17 cellular contexts compared by ENCODE assay signal in the genomic region with DNA sequence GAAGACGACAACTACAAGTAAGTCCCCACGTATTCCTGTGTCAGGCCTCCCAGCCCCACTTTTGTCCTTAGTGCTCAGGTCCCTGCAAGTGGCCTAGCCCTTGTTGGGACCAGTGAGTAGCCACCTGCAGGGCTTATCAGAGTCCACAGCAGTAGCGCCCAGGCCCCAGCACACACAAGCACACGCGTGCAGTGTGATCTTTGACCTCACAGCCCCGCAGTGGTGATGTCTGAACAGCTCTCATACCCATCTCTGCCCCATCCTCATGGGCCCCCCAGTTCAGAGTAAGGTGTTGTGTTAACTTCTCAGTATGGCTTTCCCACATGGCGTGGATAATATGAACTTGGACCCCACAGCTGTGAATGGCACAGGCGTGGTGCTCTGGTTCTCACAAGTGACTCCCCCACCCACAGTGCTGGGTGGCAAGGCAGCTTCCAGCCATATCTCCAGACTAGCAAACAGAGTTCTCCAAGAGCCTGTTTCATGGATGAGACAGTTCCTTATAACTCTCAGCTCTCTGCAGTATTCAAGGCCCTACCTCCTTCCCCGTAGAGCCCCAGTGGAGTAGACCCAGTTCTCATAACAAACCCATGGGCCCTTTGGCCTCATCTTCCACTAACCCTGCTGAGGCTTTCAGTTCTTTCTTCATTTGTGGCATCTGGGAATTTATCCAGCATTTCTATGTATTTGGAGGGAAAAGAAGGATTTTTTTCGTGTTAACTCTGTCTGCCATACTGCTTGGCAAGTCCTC. TPM values are rescaled to one million over a fixed set of nuclear protein-coding genes. Genes with fewer than 3 reads are reported as not detected.
DNase-seq lines count a peak whose midpoint lies in the region; ATAC-seq, FAIRE-seq and TF ChIP-seq lines count a peak whose summit lies in the region.
"Had no signal": no experiment of that assay in that cellular context is flagged by ENCODE, and none has a peak within 500 bp of the region (broad histone marks: within the 10 kb centered on the region; RNA-seq: fewer than 3 reads in every experiment).

No MANE protein-coding gene starts in this region.

- no peak overlapping the region for H2AK5ac ChIP-seq in mesenchymal stem cell (ENCODE audit: low read length, severe bottlenecking)

- RAD21 ChIA-PET in GM12878 (lab: Charles Lee; ENCODE audit: unreplicated experiment), result interaction anchor here (1.2 to 16.8 kb wide), 17 partner anchors 10 to 229 kb away, joined by 3 to 515 read pairs (median 12); no protein-coding TSS in a partner anchor

- H3K4me3 Mint-ChIP-seq in activated T-helper 1 cell treated with anti-CD3 and anti-CD28 coated beads, Interleukin-12 subunit alpha, Interleukin-12 subunit beta, Interleukin-2, Interleukin-4 antibody, amounts not matched to agents 30 ng/mL and 10 ng/mL and 1 ng/mL, durations not matched to agents 14 hours and 24 hours and 36 hours, result no peak overlapping the region

- H2BK12ac ChIP-seq in mesenchymal stem cell (ENCODE audit: low read length in 2 of 2), result no peak overlapping the region

- H4K8ac ChIP-seq in mesenchymal stem cell (ENCODE audit: low read length), result no peak overlapping the region

- in situ Hi-C loops in GM12878 (cut with MboI), result no loop called here

- H3K27me3 ChIP-seq in GM12878 (replicated peaks in 1 of 2; ENCODE audit: control insufficient read depth in 2 of 2, insufficient read depth in 2 of 2, low read length in 1 of 2), result no peaks in the 10 kb centered on the region
- no peaks in the 10 kb centered on the region for H3K27me3 ChIP-seq in mesenchymal stem cell (ENCODE audit: control insufficient read depth in 1 of 2, insufficient read depth in 1 of 2, low read length in 2 of 2)
- no peaks in the 10 kb centered on the region for H3K27me3 ChIP-seq in subcutaneous abdominal adipose tissue (ENCODE audit: control insufficient read depth in 5 of 5, insufficient read depth in 4 of 5, low read length in 5 of 5)
- H3K27me3 ChIP-seq: BE2C had no signal

- no peak overlapping the region for H3K23ac ChIP-seq in mesenchymal stem cell (ENCODE audit: low read length in 2 of 2)

- peaks cover 20% of the 10 kb centered on the region for H3K4me1 ChIP-seq in GM12878 (ENCODE audit: control insufficient read depth, insufficient read depth, low read length)
- peaks cover 11% of the 10 kb centered on the region for H3K4me1 ChIP-seq in mesenchymal stem cell (ENCODE audit: control insufficient read depth, insufficient read depth, low read depth, low read length)
- peaks cover 4 to 29% (median 20%) of the 10 kb centered on the region in 5 donors for H3K4me1 ChIP-seq in subcutaneous abdominal adipose tissue (ENCODE audit: control insufficient read depth in 5 of 5, insufficient read depth in 5 of 5, low read length in 5 of 5)

- no peak for TF ChIP-seq POLR2A in GM12878 (IDR thresholded peaks at IDR 0.05; ENCODE audit: low read depth, low read length)

- H3K14ac ChIP-seq in mesenchymal stem cell (ENCODE audit: low read length in 2 of 2), result no peak overlapping the region

- H3K36me3 Mint-ChIP-seq in activated T-helper 1 cell treated with anti-CD3 and anti-CD28 coated beads, Interleukin-12 subunit alpha, Interleukin-12 subunit beta, Interleukin-2, Interleukin-4 antibody, amounts not matched to agents 30 ng/mL and 10 ng/mL and 1 ng/mL, durations not matched to agents 14 hours and 24 hours and 36 hours (ENCODE audit: low read depth), result no peaks in the 10 kb centered on the region

- 93% methylated on average over 10 of the region's 10 CpGs for WGBS in GM12878 (ENCODE audit: insufficient coverage, insufficient replicate concordance, low lambda C conversion rate, missing lambda C conversion rate)
- 93% methylated on average over 10 of the region's 10 CpGs for WGBS in mesenchymal stem cell

- ATAC-seq in GM12878 (no peak), GM21576 (IDR thresholded peaks at IDR 0.05; ENCODE audit: unreplicated experiment) (no peak)
- ATAC-seq: Panc1 had no signal

- no peak overlapping the region for H2BK5ac ChIP-seq in mesenchymal stem cell (ENCODE audit: low read depth, low read length, poor library complexity, severe bottlenecking)

- FAIRE-seq in GM12878 (lab: Jason Lieb, UNC), result no peak

- SMC1A ChIA-PET in GM12878 (lab: Charles Lee; ENCODE audit: uncharacterized antibody, unreplicated experiment), result interaction anchor here (0.6 to 28.4 kb wide), 16 partner anchors 8 to 227 kb away, joined by 3 to 812 read pairs (median 20); no protein-coding TSS in a partner anchor

- DNase-seq in NCI-H446 treated with DMSO at 0.1 percent for 48 hours (lab: John Stamatoyannopoulos, UW), result peak; percentile 58
- no peak for DNase-seq in GM12878 (ENCODE audit: low read depth, low spot score)
- DNase-seq in mesenchymal stem cell, result no peak
- no peak for DNase-seq in NCI-H1105 (lab: John Stamatoyannopoulos, UW)
- no peak for DNase-seq in NCI-H1436 (lab: John Stamatoyannopoulos, UW)
- DNase-seq in activated T-helper 1 cell treated with anti-CD3 and anti-CD28 coated beads, Interleukin-12 subunit alpha, Interleukin-12 subunit beta, Interleukin-2, Interleukin-4 antibody, amounts not matched to agents 30 ng/mL and 10 ng/mL and 1 ng/mL, durations not matched to agents 14 hours and 24 hours and 36 hours (ENCODE audit: low spot score), result no peak
- DNase-seq: BE2C, EL, Karpas-422, MM.1S, NCI-H1105 treated with DMSO at 0.1 percent for 48 hours, NCI-H187 treated with DMSO at 0.1 percent for 48 hours, NCI-H774, Right ventricle myocardium superior had no signal

- no peak overlapping the region for H2BK15ac ChIP-seq in mesenchymal stem cell (ENCODE audit: low read depth, poor library complexity, severe bottlenecking)

- no peaks in the 10 kb centered on the region for H3K79me1 ChIP-seq in mesenchymal stem cell (replicated peaks; ENCODE audit: low read length, poor library complexity, severe bottlenecking)

- no peak overlapping the region for H3K18ac ChIP-seq in mesenchymal stem cell (ENCODE audit: low read depth in 1 of 2, low read length in 2 of 2)

- peaks cover 7% of the 10 kb centered on the region for H3K4me1 Mint-ChIP-seq in activated T-helper 1 cell treated with anti-CD3 and anti-CD28 coated beads, Interleukin-12 subunit alpha, Interleukin-12 subunit beta, Interleukin-2, Interleukin-4 antibody, amounts not matched to agents 30 ng/mL and 10 ng/mL and 1 ng/mL, durations not matched to agents 14 hours and 24 hours and 36 hours (ENCODE audit: low read depth)

- H3K79me2 ChIP-seq in GM12878 (ENCODE audit: control insufficient read depth, insufficient read depth, low read length), result no peaks in the 10 kb centered on the region

- H4K20me1 ChIP-seq in GM12878 (ENCODE audit: control insufficient read depth, insufficient read depth), result no peaks in the 10 kb centered on the region

- H3K9ac ChIP-seq in GM12878 (ENCODE audit: control insufficient read depth, insufficient read depth, low read length), result no peak overlapping the region
- H3K9ac ChIP-seq in mesenchymal stem cell (ENCODE audit: low read length), result no peak overlapping the region
- H3K9ac ChIP-seq in subcutaneous abdominal adipose tissue (ENCODE audit: low read length in 5 of 5), result peak overlapping the region in 1 of 5 donors; percentile 19

- H3K27me3 Mint-ChIP-seq in activated T-helper 1 cell treated with anti-CD3 and anti-CD28 coated beads, Interleukin-12 subunit alpha, Interleukin-12 subunit beta, Interleukin-2, Interleukin-4 antibody, amounts not matched to agents 30 ng/mL and 10 ng/mL and 1 ng/mL, durations not matched to agents 14 hours and 24 hours and 36 hours (ENCODE audit: insufficient read depth), result peaks cover 11% of the 10 kb centered on the region

- H3K4me3 ChIP-seq in GM12878 (no peak overlapping the region), mesenchymal stem cell (ENCODE audit: insufficient read depth in 1 of 2, low read depth in 1 of 2, low read length in 2 of 2) (no peak overlapping the region), subcutaneous abdominal adipose tissue (ENCODE audit: low read depth in 1 of 5, low read length in 5 of 5) (peak overlapping the region in 1 of 5 donors; percentile 2)

- no peak for TF ChIP-seq RAD21 in GM12878 (IDR thresholded peaks at IDR 0.05; ENCODE audit: insufficient read depth, low read depth, low read length)

- no peak overlapping the region for H3K27ac Mint-ChIP-seq in activated T-helper 1 cell treated with anti-CD3 and anti-CD28 coated beads, Interleukin-12 subunit alpha, Interleukin-12 subunit beta, Interleukin-2, Interleukin-4 antibody, amounts not matched to agents 30 ng/mL and 10 ng/mL and 1 ng/mL, durations not matched to agents 14 hours and 24 hours and 36 hours

- H2BK120ac ChIP-seq in mesenchymal stem cell (ENCODE audit: low read depth, low read length), result no peak overlapping the region

- CTCF ChIA-PET in GM12878 (lab: Yijun Ruan, JAX), result interaction anchor here (0.8 to 6.9 kb wide), 16 partner anchors 9 to 227 kb away, joined by 3 to 174 read pairs (median 6); no protein-coding TSS in a partner anchor

- no peak for TF ChIP-seq CTCF in GM12878 (IDR thresholded peaks at IDR 0.05 in 2 of 3, conservative IDR thresholded peaks at IDR 0.05 in 1 of 3; ENCODE audit: control insufficient read depth in 2 of 3, extremely low read depth in 1 of 3, insufficient read depth in 1 of 3, low read depth in 3 of 3, low read length in 3 of 3)

- H3K9me3 ChIP-seq in GM12878 (replicated peaks; ENCODE audit: control insufficient read depth, insufficient read depth, low read length) (no peaks in the 10 kb centered on the region), mesenchymal stem cell (ENCODE audit: control insufficient read depth, low read length) (no peaks in the 10 kb centered on the region), subcutaneous abdominal adipose tissue (ENCODE audit: control insufficient read depth in 5 of 5, low read length in 5 of 5) (no peaks in the 10 kb centered on the region)
- H3K9me3 ChIP-seq: BE2C had no signal

- H2AFZ ChIP-seq in GM12878 (ENCODE audit: control insufficient read depth, low read depth, low read length) (no peak overlapping the region), mesenchymal stem cell (ENCODE audit: low read depth, low read length) (no peak overlapping the region)

- no TSS peak for BruUV-seq in GM12878 (replicated peaks; lab: Mats Ljungman, UMichigan)

- H3K36me3 ChIP-seq in GM12878 (ENCODE audit: control insufficient read depth in 2 of 2, insufficient read depth in 2 of 2, low read length in 1 of 2), result no peaks in the 10 kb centered on the region; a peak in 1 of 4 replicates
- no peaks in the 10 kb centered on the region for H3K36me3 ChIP-seq in mesenchymal stem cell (ENCODE audit: control insufficient read depth in 1 of 2, insufficient read depth in 2 of 2, low read depth in 1 of 2, low read length in 2 of 2)
- H3K36me3 ChIP-seq in subcutaneous abdominal adipose tissue (ENCODE audit: control insufficient read depth in 5 of 5, insufficient read depth in 5 of 5, low read length in 5 of 5), result no peaks in the 10 kb centered on the region
- H3K36me3 ChIP-seq: BE2C had no signal

- TF ChIP-seq EP300 in GM12878 (IDR thresholded peaks at IDR 0.05; ENCODE audit: borderline replicate concordance in 1 of 2, control insufficient read depth in 1 of 2, low read depth in 2 of 2, low read length in 2 of 2), result no peak

- POLR2A ChIA-PET in GM12878 (lab: Charles Lee), result interaction anchor here (1.1 to 12.4 kb wide), 6 partner anchors 8 to 198 kb away, joined by 3 to 270 read pairs (median 22); no protein-coding TSS in a partner anchor

- H3K9me3 Mint-ChIP-seq in activated T-helper 1 cell treated with anti-CD3 and anti-CD28 coated beads, Interleukin-12 subunit alpha, Interleukin-12 subunit beta, Interleukin-2, Interleukin-4 antibody, amounts not matched to agents 30 ng/mL and 10 ng/mL and 1 ng/mL, durations not matched to agents 14 hours and 24 hours and 36 hours, result no peaks in the 10 kb centered on the region

- intact Hi-C loops in GM12878 (cut with micrococcal nuclease; ENCODE audit: unreplicated experiment), result loop anchor here (5.0 kb wide), 2 partner anchors 52 to 182 kb away; no protein-coding TSS in a partner anchor
- intact Hi-C loops in activated T-helper 1 cell treated with anti-CD3 and anti-CD28 coated beads, Interleukin-12 subunit alpha, Interleukin-12 subunit beta, Interleukin-2, Interleukin-4 antibody, amounts not matched to agents 30 ng/mL and 10 ng/mL and 1 ng/mL, durations not matched to agents 14 hours and 24 hours and 36 hours (cut with micrococcal nuclease), result no loop called here

- no peak overlapping the region for H3K4ac ChIP-seq in mesenchymal stem cell (ENCODE audit: low read depth in 1 of 2, low read length in 2 of 2)

- H3K27ac ChIP-seq in GM12878 (ENCODE audit: control insufficient read depth, insufficient read depth) (no peak overlapping the region), mesenchymal stem cell (ENCODE audit: low read length, poor library complexity, severe bottlenecking) (no peak overlapping the region), subcutaneous abdominal adipose tissue (ENCODE audit: low read depth, low read length) (peak overlapping the region; percentile 41)

- H3K4me2 ChIP-seq in GM12878 (ENCODE audit: control insufficient read depth, insufficient read depth) (no peak overlapping the region), mesenchymal stem cell (ENCODE audit: low read length, poor library complexity, severe bottlenecking) (no peak overlapping the region)

- H4K91ac ChIP-seq in mesenchymal stem cell (ENCODE audit: low read length), result peak overlapping the region; percentile 34

RNA-seq across cellular contexts. Expression of gene ANGPTL2, which starts 46.5 kb away (rescaled TPM):
- total RNA-seq in GM12878 (2013; cell fraction: nucleolus; rRNA removed), result 16.3 and 18.6 TPM in 2 replicates
- total RNA-seq in GM12878 (2014; rRNA removed) (0.71 and 1.1 TPM in 2 replicates), GM12878 (2014; rRNA removed; fragmentation: Illumina TruSeq; extraction: Trizol) (0.49 and 0.55 TPM in 2 replicates), GM12878 (2021) (1.6 TPM in 2 replicates)
- polyA plus RNA-seq in GM12878 (2011; ENCODE audit: low read depth), result not detected
- polyA plus RNA-seq in GM12878 (2011; rRNA removed) (not detected in 2 replicates), GM12878 (2014; fragmentation: Illumina TruSeq; extraction: Trizol) (1.2 and 2.6 TPM in 2 replicates), GM12878 (2014; fragmentation: Nextera tagmentation; extraction: Ambion mirVana) (under 1 TPM; 0.13 to 0.38 TPM), GM12878 (2014; rRNA removed) (0.75 and 0.87 TPM in 2 replicates), GM12878 (2016; fragmentation: Nextera tagmentation; extraction: Ambion mirVana) (under 1 TPM; 0.76 to 0.82 TPM)
- 0.03 TPM in 1 of 2 replicates, not detected in the other for polyA plus RNA-seq in GM12878 (2011; cell fraction: cytosol; rRNA removed)
- 0.04 TPM in 1 of 2 replicates, not detected in the other for polyA plus RNA-seq in GM12878 (2011; cell fraction: nucleus; rRNA removed)
- 0.04 and 0.14 TPM in 2 replicates for polyA plus RNA-seq in GM12878 (2012)
- polyA minus RNA-seq in GM12878 (2011; rRNA and poly(A)+ RNA removed), result not detected in 2 replicates
- polyA minus RNA-seq in GM12878 (2011; cell fraction: cytosol; rRNA and poly(A)+ RNA removed), result not detected in 2 replicates
- not detected in 2 replicates for polyA minus RNA-seq in GM12878 (2011; cell fraction: nucleus; rRNA and poly(A)+ RNA removed)
- 40.8 TPM for polyA plus RNA-seq in mesenchymal stem cell (2013, experiment 1 of 2)
- 41.1 TPM for polyA plus RNA-seq in mesenchymal stem cell (2013, experiment 2 of 2)
- total RNA-seq in activated T-helper 1 cell treated with anti-CD3 and anti-CD28 coated beads, Interleukin-12 subunit alpha, Interleukin-12 subunit beta, Interleukin-2, Interleukin-4 antibody, amounts not matched to agents 30 ng/mL and 10 ng/mL and 1 ng/mL, durations not matched to agents 14 hours and 24 hours and 36 hours, result not detected in 2 replicates
